Comparison of ENCODE assay signal across 8 cellular contexts in the genomic region with DNA sequence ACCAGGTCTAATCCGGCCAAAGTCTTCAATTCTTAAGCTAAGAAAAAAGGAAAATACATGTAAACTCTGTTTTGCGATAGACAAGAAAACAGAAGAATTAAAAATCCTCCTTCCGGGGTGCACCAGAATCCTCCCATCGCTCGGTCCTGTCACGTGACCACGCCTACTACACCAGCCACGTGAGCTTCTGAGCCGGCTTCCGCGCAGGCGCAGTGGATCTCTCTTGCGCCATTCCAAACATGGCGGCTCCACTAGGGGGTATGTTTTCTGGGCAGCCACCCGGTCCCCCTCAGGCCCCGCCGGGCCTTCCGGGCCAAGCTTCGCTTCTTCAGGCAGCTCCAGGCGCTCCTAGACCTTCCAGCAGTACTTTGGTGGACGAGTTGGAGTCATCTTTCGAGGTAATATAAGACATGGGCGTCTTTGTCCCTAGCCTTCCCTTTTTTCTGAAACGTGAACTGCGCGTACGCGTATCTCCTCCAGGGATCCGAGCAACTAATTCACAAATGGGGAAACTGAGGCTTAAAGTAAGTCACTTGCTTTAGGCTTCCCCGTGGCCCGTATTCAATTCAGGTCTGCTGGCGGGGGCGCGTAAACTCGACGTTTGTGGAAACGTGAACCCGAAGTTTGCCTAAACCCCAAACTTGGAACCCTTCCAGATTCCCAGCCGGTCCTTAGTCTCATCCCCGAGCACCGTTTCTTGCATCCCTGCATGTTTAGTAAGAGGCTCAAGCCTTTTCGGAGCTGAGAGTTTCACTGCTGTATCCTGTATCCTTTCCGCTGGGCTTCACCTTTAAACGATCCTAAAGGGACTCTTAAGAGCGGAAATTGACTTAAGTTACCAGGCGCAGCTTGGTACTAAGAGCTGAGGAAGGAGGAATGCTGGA. TPM values are rescaled to one million over a fixed set of nuclear protein-coding genes. Genes with fewer than 3 reads are reported as not detected.
A peak's percentile ranks its signal among the peaks of the same experiment; 100 is the strongest.
DNase-seq lines count a peak whose midpoint lies in the region; ATAC-seq and TF ChIP-seq lines count a peak whose summit lies in the region.

A gene with protein sequence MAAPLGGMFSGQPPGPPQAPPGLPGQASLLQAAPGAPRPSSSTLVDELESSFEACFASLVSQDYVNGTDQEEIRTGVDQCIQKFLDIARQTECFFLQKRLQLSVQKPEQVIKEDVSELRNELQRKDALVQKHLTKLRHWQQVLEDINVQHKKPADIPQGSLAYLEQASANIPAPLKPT (plus strand): TSS at position 226 of the 884 bp plus-strand sequence. CDS start 14 bp downstream, at position 240.

- DNase-seq in DMS 273 treated with DMSO at 0.1 percent for 48 hours (lab: John Stamatoyannopoulos, UW), result peak; percentile 84
- DNase-seq in HuH-7.5 (ENCODE audit: low spot score), result peak; percentile 93
- DNase-seq in OCI-M2 (lab: John Stamatoyannopoulos, UW; ENCODE audit: unreplicated experiment), result peak; percentile 43
- peak; percentile 93 for DNase-seq in activated T-cell treated with anti-CD3 and anti-CD28 coated beads for 4 hours
- peak; percentile 66 for DNase-seq in epithelial cell of proximal tubule (ENCODE audit: low read depth)
- DNase-seq in mucosa of gallbladder (ENCODE audit: low spot score), result peak; percentile 98
- peak; percentile 89 to 91 for DNase-seq in stimulated activated CD8-positive, alpha-beta memory T cell treated with anti-CD3 and anti-CD28 coated beads, Interleukin-4, amount 100 ng/mL, for 4 hours (ENCODE audit: low read depth in 2 of 2, low spot score in 1 of 2)

- TF ChIP-seq CTCF in epithelial cell of proximal tubule (conservative IDR thresholded peaks at IDR 0.05; ENCODE audit: low read depth, low read length), result no peak

- ATAC-seq in GM21526 (IDR thresholded peaks at IDR 0.05; ENCODE audit: low FRiP score, unreplicated experiment), result peak; percentile 94

- H3K4me3 ChIP-seq in epithelial cell of proximal tubule (ENCODE audit: low read depth, low read length), result peak within 1 kb of the TSS; percentile 90

RNA-seq across cellular contexts. Expression of the gene that starts here (rescaled TPM):
- 6.9 and 8.9 TPM in 2 replicates for total RNA-seq in epithelial cell of proximal tubule
- total RNA-seq in mucosa of gallbladder, result 53.0 TPM

Comparison
In these comparisons a context has a peak if more than half of its experiments do, and no peak if none do; other contexts are left out.
1. Peak in every context shown above with its lines: DNase-seq, ATAC-seq and H3K4me3 ChIP-seq.
2. DNase-seq: peak in every context shown above with its lines; median percentile 98 in mucosa of gallbladder; 93 in HuH-7.5; 93 in activated T-cell treated with anti-CD3 and anti-CD28 coated beads for 4 hours; 90 in stimulated activated CD8-positive, alpha-beta memory T cell treated with anti-CD3 and anti-CD28 coated beads, Interleukin-4, amount 100 ng/mL, for 4 hours; 84 in DMS 273 treated with DMSO at 0.1 percent for 48 hours; 66 in epithelial cell of proximal tubule; 43 in OCI-M2.